ENCODE assay signal across 8 cellular contexts in the genomic region with DNA sequence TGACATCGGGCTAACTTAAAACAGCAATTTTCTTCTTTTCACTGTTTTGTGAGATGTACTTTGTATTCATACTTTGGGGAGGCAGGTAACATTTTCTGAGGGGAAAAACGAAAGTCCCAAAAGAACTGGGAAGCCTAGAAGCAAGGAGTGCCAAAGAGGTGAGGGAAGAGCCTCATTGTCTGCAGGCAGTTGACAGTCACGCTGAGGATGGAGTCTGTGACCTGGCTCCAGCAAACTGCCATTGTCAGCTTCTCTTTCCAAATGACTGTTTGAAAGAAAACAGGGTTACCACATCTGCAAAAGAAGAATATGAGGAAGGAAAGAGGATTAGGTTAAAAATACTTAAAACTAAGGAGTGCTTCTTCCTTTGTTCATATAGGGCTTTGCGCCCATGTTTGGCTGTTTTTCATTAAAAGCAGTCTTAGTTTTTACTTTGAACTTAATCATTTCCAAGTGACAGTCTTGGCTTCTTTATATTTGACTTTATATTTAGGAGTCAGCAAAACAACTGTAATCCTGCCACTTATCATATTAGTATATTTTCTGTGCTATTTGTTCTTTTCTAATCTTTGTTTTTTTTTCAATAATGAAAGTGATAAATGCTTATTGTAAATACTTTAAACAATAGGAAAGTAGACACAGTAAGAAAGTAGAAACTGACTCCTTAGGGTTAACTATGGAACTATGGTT. TPM values are rescaled to one million over a fixed set of nuclear protein-coding genes. Genes with fewer than 3 reads are reported as not detected.
A peak's percentile ranks its signal among the peaks of the same experiment; 100 is the strongest.
DNase-seq lines count a peak whose midpoint lies in the region; ATAC-seq and TF ChIP-seq lines count a peak whose summit lies in the region.

No MANE protein-coding gene starts in this region.

- H3K4me3 ChIP-seq in stomach smooth muscle (ENCODE audit: low read length in 2 of 2), result peak overlapping the region; percentile 1 to 52

- H3K27me3 ChIP-seq in stomach smooth muscle (ENCODE audit: control insufficient read depth in 1 of 2, insufficient read depth in 2 of 2, low read length in 2 of 2), result no peaks in the 10 kb centered on the region

- DNase-seq in activated CD4-positive, alpha-beta T cell treated with anti-CD3 and anti-CD28 coated beads, Interleukin-2, amount 10 ng/mL, durations not matched to agents 7 days and 5 days, result peak; percentile 22
- no peak for DNase-seq in activated CD4-positive, alpha-beta T cell treated with anti-CD3 and anti-CD28 coated beads for 4 hours
- DNase-seq in T-helper 17 cell (no peak), glutamatergic neuron (no peak), NCI-H187 (lab: John Stamatoyannopoulos, UW) (no peak), NCI-H524 (lab: John Stamatoyannopoulos, UW) (no peak)

- TF ChIP-seq CTCF in glutamatergic neuron (IDR thresholded peaks at IDR 0.05; ENCODE audit: partially characterized antibody, unreplicated experiment), result no peak

- peaks cover 8% of the 10 kb centered on the region for H3K9me3 Mint-ChIP-seq in activated CD4-positive, alpha-beta T cell treated with anti-CD3 and anti-CD28 coated beads, Interleukin-2, amount 10 ng/mL, durations not matched to agents 7 days and 5 days
- peaks cover 6% of the 10 kb centered on the region for H3K9me3 Mint-ChIP-seq in glutamatergic neuron (ENCODE audit: unreplicated experiment)

- CTCF ChIA-PET in activated CD4-positive, alpha-beta T cell treated with anti-CD3 and anti-CD28 coated beads, Interleukin-2, amount 10 ng/mL, durations not matched to agents 7 days and 5 days (lab: Charles Lee), result interaction anchor here (1.1 to 1.4 kb wide), 4 partner anchors 15 to 30 kb away, joined by 3 to 9 read pairs (median 4); no protein-coding TSS in a partner anchor

- peak overlapping the region in 1 of 2 donors; percentile 43 for H3K9ac ChIP-seq in stomach smooth muscle (ENCODE audit: low read length in 2 of 2)

- H3K27ac Mint-ChIP-seq in activated CD4-positive, alpha-beta T cell treated with anti-CD3 and anti-CD28 coated beads, Interleukin-2, amount 10 ng/mL, durations not matched to agents 7 days and 5 days, result peak overlapping the region; percentile 85
- H3K27ac Mint-ChIP-seq in T-helper 17 cell (peak overlapping the region; percentile 94), glutamatergic neuron (ENCODE audit: unreplicated experiment) (peak overlapping the region; percentile 52)

- H3K9me3 ChIP-seq in T-helper 17 cell (ENCODE audit: control insufficient read depth, low read length, poor library complexity, severe bottlenecking) (no peaks in the 10 kb centered on the region), stomach smooth muscle (ENCODE audit: control insufficient read depth in 2 of 2, low read length in 2 of 2) (no peaks in the 10 kb centered on the region)

- ATAC-seq in T-helper 17 cell, result peak; percentile 48
- ATAC-seq in HG02571 (IDR thresholded peaks at IDR 0.05; ENCODE audit: unreplicated experiment), result no peak

- H3K36me3 ChIP-seq in stomach smooth muscle (ENCODE audit: control insufficient read depth in 2 of 2, insufficient read depth in 2 of 2, low read length in 2 of 2), result no peaks in the 10 kb centered on the region

- peak overlapping the region; percentile 62 for H3K4me3 Mint-ChIP-seq in activated CD4-positive, alpha-beta T cell treated with anti-CD3 and anti-CD28 coated beads, Interleukin-2, amount 10 ng/mL, durations not matched to agents 7 days and 5 days
- peak overlapping the region; percentile 85 for H3K4me3 Mint-ChIP-seq in T-helper 17 cell
- no peak overlapping the region for H3K4me3 Mint-ChIP-seq in glutamatergic neuron (ENCODE audit: unreplicated experiment)

- peak overlapping the region; percentile 33 for H3K27ac ChIP-seq in stomach smooth muscle (ENCODE audit: low read length)

- H3K27me3 Mint-ChIP-seq in activated CD4-positive, alpha-beta T cell treated with anti-CD3 and anti-CD28 coated beads, Interleukin-2, amount 10 ng/mL, durations not matched to agents 7 days and 5 days, result no peaks in the 10 kb centered on the region
- no peaks in the 10 kb centered on the region for H3K27me3 Mint-ChIP-seq in T-helper 17 cell
- peaks cover 2% of the 10 kb centered on the region for H3K27me3 Mint-ChIP-seq in glutamatergic neuron (ENCODE audit: unreplicated experiment)

- H3K4me1 Mint-ChIP-seq in activated CD4-positive, alpha-beta T cell treated with anti-CD3 and anti-CD28 coated beads, Interleukin-2, amount 10 ng/mL, durations not matched to agents 7 days and 5 days, result peaks cover 49% of the 10 kb centered on the region
- H3K4me1 Mint-ChIP-seq in T-helper 17 cell (peaks cover 17% of the 10 kb centered on the region), glutamatergic neuron (ENCODE audit: low read depth, unreplicated experiment) (peaks cover 29% of the 10 kb centered on the region)

- peaks cover 14% of the 10 kb centered on the region for H3K4me1 ChIP-seq in stomach smooth muscle (ENCODE audit: control insufficient read depth, insufficient read depth, low read length)

- H3K36me3 Mint-ChIP-seq in activated CD4-positive, alpha-beta T cell treated with anti-CD3 and anti-CD28 coated beads, Interleukin-2, amount 10 ng/mL, durations not matched to agents 7 days and 5 days (ENCODE audit: low read depth), result peaks cover 29% of the 10 kb centered on the region
- H3K36me3 Mint-ChIP-seq in T-helper 17 cell (ENCODE audit: low read depth), result no peaks in the 10 kb centered on the region
- no peaks in the 10 kb centered on the region for H3K36me3 Mint-ChIP-seq in glutamatergic neuron (ENCODE audit: unreplicated experiment)

- POLR2A ChIA-PET in activated CD4-positive, alpha-beta T cell treated with anti-CD3 and anti-CD28 coated beads, Interleukin-2, amount 10 ng/mL, durations not matched to agents 7 days and 5 days (lab: Charles Lee), result no interaction called here

RNA-seq across cellular contexts. Expression of gene CERS6, which starts 35.0 kb away (rescaled TPM):
- total RNA-seq in activated CD4-positive, alpha-beta T cell treated with anti-CD3 and anti-CD28 coated beads, Interleukin-2, amount 10 ng/mL, durations not matched to agents 7 days and 5 days, result 10 to 100 TPM; 12.1 to 14.9 TPM
- total RNA-seq in T-helper 17 cell (1 to 10 TPM; 8.2 to 8.4 TPM), glutamatergic neuron (ENCODE audit: unreplicated experiment) (143 TPM)
